ENCODE assay signal across 2 cellular contexts in genomic region chr11:71201936-71202597, GRCh38.
A peak's percentile ranks its signal among the peaks of the same experiment; 100 is the strongest.
TF ChIP-seq lines count a peak whose summit lies in the region.

No MANE protein-coding gene starts in this region.

TF ChIP-seq in H1, 55 proteins besides CTCF, POLR2A, EP300 and RAD21:
- TF ChIP-seq KDM1A (IDR thresholded peaks at IDR 0.05; ENCODE audit: borderline replicate concordance, low read length) (0 out of 2 replicates have a peak, but pooled peaks have one; percentile 38), CREB1 (IDR thresholded peaks at IDR 0.05) (no peak)

TF ChIP-seq in liver, 16 proteins besides CTCF, POLR2A, EP300 and RAD21:
- no peak for TF ChIP-seq MAX (IDR thresholded peaks at IDR 0.05)
- TF ChIP-seq ATF3 (IDR thresholded peaks at IDR 0.05): no peak
- no peak for TF ChIP-seq REST (IDR thresholded peaks at IDR 0.05)
- TF ChIP-seq HNF4G (IDR thresholded peaks at IDR 0.05): no peak
- no peak for TF ChIP-seq JUND (IDR thresholded peaks at IDR 0.05)
- TF ChIP-seq FOXA1 (IDR thresholded peaks at IDR 0.05): no peak
- TF ChIP-seq HNF4A (conservative IDR thresholded peaks at IDR 0.05): no peak
- no peak for TF ChIP-seq NR2F2 (IDR thresholded peaks at IDR 0.05)
- no peak for TF ChIP-seq FOXA2 (IDR thresholded peaks at IDR 0.05)
- no peak for TF ChIP-seq TAF1 (conservative IDR thresholded peaks at IDR 0.05)
- no peak for TF ChIP-seq SP1 (IDR thresholded peaks at IDR 0.05)
- TF ChIP-seq ZBTB33 (IDR thresholded peaks at IDR 0.05): no peak
- TF ChIP-seq GABPA (IDR thresholded peaks at IDR 0.05 in 1 of 2, conservative IDR thresholded peaks at IDR 0.05 in 1 of 2): no peak
TF ChIP-seq in liver: peak in this region for 0.
